1 cellular context compared by ENCODE assay signal in genomic region chr10:17616403-17617030, GRCh38.
TF ChIP-seq lines count a peak whose summit lies in the region.

No MANE protein-coding gene starts in this region.

TF ChIP-seq in GM23338, 12 proteins besides CTCF, POLR2A, EP300 and RAD21 (continued from another document):
- no peak for TF ChIP-seq REST (IDR thresholded peaks at IDR 0.05; ENCODE audit: unreplicated experiment)
- no peak for TF ChIP-seq EZH2phosphoT487 (IDR thresholded peaks at IDR 0.05; ENCODE audit: unreplicated experiment)
- TF ChIP-seq STAT1 (IDR thresholded peaks at IDR 0.05; ENCODE audit: unreplicated experiment), result no peak
- TF ChIP-seq ZNF331 (CRISPR knock-in tag; IDR thresholded peaks at IDR 0.05; ENCODE audit: low read depth), result no peak
